In genomic region chr13:99218545-99218944, GRCh38 we compare ENCODE assay signal across 11 cellular contexts. TPM values are rescaled to one million over a fixed set of nuclear protein-coding genes. Genes with fewer than 3 reads are reported as not detected.
DNase-seq lines count a peak whose midpoint lies in the region; ATAC-seq, FAIRE-seq and TF ChIP-seq lines count a peak whose summit lies in the region.
"Had no signal": no experiment of that assay in that cellular context is flagged by ENCODE, and none has a peak within 500 bp of the region (broad histone marks: within the 10 kb centered on the region; RNA-seq: fewer than 3 reads in every experiment).

No MANE protein-coding gene starts in this region.

- H3F3A ChIP-seq in OCI-LY1 (ENCODE audit: insufficient read depth, low read length), result no peaks in the 10 kb centered on the region

- no peak overlapping the region for H2AFZ ChIP-seq in DND-41 (ENCODE audit: low read depth, low read length)
- H2AFZ ChIP-seq in OCI-LY1 (ENCODE audit: low read length), result no peak overlapping the region
- no peak overlapping the region for H2AFZ ChIP-seq in endothelial cell of umbilical vein (ENCODE audit: low read depth, low read length)

- H3K4me2 ChIP-seq in DND-41 (ENCODE audit: insufficient read depth, low read length), result peak overlapping the region; percentile 8; the same call in 1 of the 2 replicates
- H3K4me2 ChIP-seq in OCI-LY1 (ENCODE audit: low read length), result peak overlapping the region; percentile 12; the same call in 1 of the 2 replicates
- no peak overlapping the region for H3K4me2 ChIP-seq in endothelial cell of umbilical vein (ENCODE audit: insufficient read depth, low read length)

- peak overlapping the region; percentile 83 to 89 for H3K27ac Mint-ChIP-seq in natural killer cell

- H3K9ac ChIP-seq in DND-41 (ENCODE audit: low read depth, low read length) (peak overlapping the region; percentile 7; the same call in 1 of the 2 replicates), OCI-LY1 (ENCODE audit: low read length) (no peak overlapping the region), endothelial cell of umbilical vein (replicated peaks; ENCODE audit: extremely low read depth, insufficient read depth, low read length) (no peak overlapping the region)

- H3K4me3 Mint-ChIP-seq in natural killer cell, result peak overlapping the region; percentile 86

- dilution Hi-C loops in endothelial cell of umbilical vein (cut with MboI; ENCODE audit: extremely low pct_ligation_motif_present, low sequenced_read_pairs), result no loop called here

- TF ChIP-seq POLR2A in endothelial cell of umbilical vein (IDR thresholded peaks at IDR 0.05; ENCODE audit: low read depth, low read length), result no peak

- DNase-seq in DND-41 (no peak), endothelial cell of umbilical vein (ENCODE audit: low read depth, low spot score) (peak; percentile 34), natural killer cell (no peak), NCI-H82 treated with DMSO at 0.1 percent for 48 hours (lab: John Stamatoyannopoulos, UW; ENCODE audit: unreplicated experiment) (no peak), amniotic stem cell (lab: John Stamatoyannopoulos, UW) (no peak)
- DNase-seq in stimulated activated CD4-positive, alpha-beta T cell treated with anti-CD3 and anti-CD28 coated beads, Interleukin-15, amount 100 ng/mL, for 24 hours, result no peak
- DNase-seq: mammary epithelial cell had no signal

- CTCF ChIA-PET in endothelial cell of umbilical vein (lab: Charles Lee), result no interaction called here

- intact Hi-C loops in endothelial cell of umbilical vein (cut with micrococcal nuclease) (no loop called here), natural killer cell (cut with micrococcal nuclease) (loop anchor here (2.0 to 5.0 kb wide), 2 partner anchors 138 to 214 kb away; no protein-coding TSS in a partner anchor)

- BruUV-seq in endothelial cell of umbilical vein (replicated peaks; lab: Mats Ljungman, UMichigan), result no TSS peak

- peaks cover 95% of the 10 kb centered on the region for H3K79me2 ChIP-seq in DND-41 (ENCODE audit: insufficient read depth, low read length)
- peaks cover 18% of the 10 kb centered on the region for H3K79me2 ChIP-seq in OCI-LY1 (ENCODE audit: insufficient read depth, low read length)
- peaks cover 72% of the 10 kb centered on the region for H3K79me2 ChIP-seq in endothelial cell of umbilical vein (ENCODE audit: control insufficient read depth, insufficient read depth, low read length)

- H3K4me3 ChIP-seq in DND-41 (ENCODE audit: low read depth in 1 of 2, low read length in 2 of 2) (no peak overlapping the region), OCI-LY1 (ENCODE audit: low read depth, low read length, poor library complexity, severe bottlenecking) (no peak overlapping the region), endothelial cell of umbilical vein (replicated peaks in 1 of 3; ENCODE audit: insufficient read depth in 1 of 3, low read depth in 1 of 3, low read length in 3 of 3) (no peak overlapping the region)
- H3K4me3 ChIP-seq: upper lobe of left lung had no signal

- no peaks in the 10 kb centered on the region for H3K27me3 Mint-ChIP-seq in natural killer cell (ENCODE audit: low read depth in 2 of 2)

- H4K20me1 ChIP-seq in DND-41 (ENCODE audit: insufficient read depth, low read length) (peaks cover 15% of the 10 kb centered on the region; the same call in 1 of the 2 replicates), OCI-LY1 (ENCODE audit: insufficient read depth, low read length) (peaks cover 3% of the 10 kb centered on the region; the same call in 1 of the 2 replicates), endothelial cell of umbilical vein (replicated peaks; ENCODE audit: control insufficient read depth, extremely low read depth, insufficient read depth, low read length) (peaks cover 2% of the 10 kb centered on the region)

- ATAC-seq in DND-41 (ENCODE audit: insufficient read depth, low read depth) (no peak), natural killer cell (no peak), esophagus mucosa (no peak)

- H3K9me1 ChIP-seq in endothelial cell of umbilical vein (replicated peaks; ENCODE audit: control insufficient read depth, extremely low read depth, insufficient read depth, low read length), result no peaks in the 10 kb centered on the region

- TF ChIP-seq CTCF in DND-41 (IDR thresholded peaks at IDR 0.05; ENCODE audit: borderline replicate concordance, extremely low read depth, low read length, poor library complexity, severe bottlenecking), result no peak
- TF ChIP-seq CTCF in OCI-LY1 (IDR thresholded peaks at IDR 0.05; ENCODE audit: low read length), result no peak
- TF ChIP-seq CTCF in endothelial cell of umbilical vein (IDR thresholded peaks at IDR 0.05; ENCODE audit: extremely low read depth in 1 of 2, insufficient read depth in 1 of 2, low read depth in 1 of 2, low read length in 2 of 2), result no peak
- no peak for TF ChIP-seq CTCF in natural killer cell (IDR thresholded peaks at IDR 0.05)

- H3K9me3 ChIP-seq in DND-41 (ENCODE audit: insufficient read depth, low read length, severe bottlenecking) (no peaks in the 10 kb centered on the region), OCI-LY1 (ENCODE audit: low read length) (peaks cover 8% of the 10 kb centered on the region), endothelial cell of umbilical vein (replicated peaks; ENCODE audit: control insufficient read depth, insufficient read depth, low read length) (no peaks in the 10 kb centered on the region)
- H3K9me3 ChIP-seq: upper lobe of left lung had no signal

- H3K27ac ChIP-seq in DND-41 (ENCODE audit: low read length), result peak overlapping the region; percentile 66
- H3K27ac ChIP-seq in OCI-LY1 (ENCODE audit: low read depth, low read length, poor library complexity, severe bottlenecking), result no peak overlapping the region
- no peak overlapping the region for H3K27ac ChIP-seq in endothelial cell of umbilical vein (ENCODE audit: insufficient read depth, low read depth, low read length)
- H3K27ac ChIP-seq: upper lobe of left lung had no signal

- peaks cover 82 to 83% of the 10 kb centered on the region in 2 donors for H3K4me1 Mint-ChIP-seq in natural killer cell

- FAIRE-seq in endothelial cell of umbilical vein (lab: Jason Lieb, UNC), result no peak
- FAIRE-seq: GM19239 had no signal

- H3K36me3 ChIP-seq in DND-41 (ENCODE audit: insufficient read depth, low read length) (peaks cover 16% of the 10 kb centered on the region), OCI-LY1 (ENCODE audit: insufficient read depth, low read length) (peaks cover 27% of the 10 kb centered on the region), endothelial cell of umbilical vein (ENCODE audit: control insufficient read depth in 2 of 2, extremely low read depth in 1 of 2, insufficient read depth in 2 of 2, low read length in 2 of 2) (no peaks in the 10 kb centered on the region)
- H3K36me3 ChIP-seq: upper lobe of left lung had no signal

- no peaks in the 10 kb centered on the region for H3K36me3 Mint-ChIP-seq in natural killer cell

- no peaks in the 10 kb centered on the region for H3K27me3 ChIP-seq in DND-41 (ENCODE audit: insufficient read depth, low read length, poor library complexity)
- H3K27me3 ChIP-seq in OCI-LY1 (ENCODE audit: insufficient read depth, low read length), result no peaks in the 10 kb centered on the region
- no peaks in the 10 kb centered on the region for H3K27me3 ChIP-seq in endothelial cell of umbilical vein (ENCODE audit: control insufficient read depth in 2 of 2, insufficient read depth in 2 of 2, low read length in 2 of 2)
- H3K27me3 ChIP-seq: upper lobe of left lung had no signal

- H3K4me1 ChIP-seq in DND-41 (ENCODE audit: insufficient read depth, low read length) (peaks cover 82% of the 10 kb centered on the region), OCI-LY1 (ENCODE audit: insufficient read depth, low read length, severe bottlenecking) (peaks cover 64% of the 10 kb centered on the region), endothelial cell of umbilical vein (ENCODE audit: control insufficient read depth, extremely low read depth, insufficient read depth, low read length) (peaks cover 4% of the 10 kb centered on the region)

- POLR2A ChIA-PET in endothelial cell of umbilical vein (lab: Charles Lee), result no interaction called here

- H3K9me3 Mint-ChIP-seq in natural killer cell, result no peaks in the 10 kb centered on the region

- no peaks in the 10 kb centered on the region for H3K9me2 ChIP-seq in OCI-LY1 (ENCODE audit: low read depth, low read length)

TF ChIP-seq in endothelial cell of umbilical vein, 7 proteins besides CTCF, POLR2A, EP300 and RAD21 (continues in another document):
- TF ChIP-seq FOS (IDR thresholded peaks at IDR 0.05; ENCODE audit: borderline replicate concordance, insufficient read depth, low read length) (no peak), MAX (IDR thresholded peaks at IDR 0.05; ENCODE audit: insufficient read depth, insufficient read length) (no peak), EZH2 (IDR thresholded peaks at IDR 0.05; ENCODE audit: borderline replicate concordance, low read depth, low read length, severe bottlenecking) (no peak), GATA2 (IDR thresholded peaks at IDR 0.05; ENCODE audit: insufficient read depth, insufficient read length, low read depth, low read length) (no peak), POLR2AphosphoS5 (IDR thresholded peaks at IDR 0.05; ENCODE audit: insufficient read depth, low read depth, low read length) (no peak), JUN (IDR thresholded peaks at IDR 0.05; ENCODE audit: borderline replicate concordance, insufficient read depth, insufficient read length, low read depth) (no peak)

RNA-seq across cellular contexts. Expression of gene UBAC2, which starts 17.9 kb away (rescaled TPM):
- 45.2 and 45.7 TPM in 2 replicates for total RNA-seq in endothelial cell of umbilical vein
- polyA plus RNA-seq in endothelial cell of umbilical vein, result 47.2 and 54.4 TPM in 2 replicates
- 42.7 and 48.1 TPM in 2 replicates for polyA plus RNA-seq in endothelial cell of umbilical vein (2011; cell fraction: cytosol; rRNA removed)
- 26.5 and 34.5 TPM in 2 replicates for polyA plus RNA-seq in endothelial cell of umbilical vein (2011; cell fraction: nucleus; rRNA removed)
- polyA plus RNA-seq in endothelial cell of umbilical vein (2012), result 46.6 and 49.2 TPM in 2 replicates
- 40.8 and 52.4 TPM in 2 replicates for polyA minus RNA-seq in endothelial cell of umbilical vein
- polyA minus RNA-seq in endothelial cell of umbilical vein (2011; cell fraction: cytosol; rRNA and poly(A)+ RNA removed), result 28.0 TPM
- polyA minus RNA-seq in endothelial cell of umbilical vein (2011; cell fraction: nucleus; rRNA and poly(A)+ RNA removed), result 30.6 and 34.1 TPM in 2 replicates
- 10 to 100 TPM; 50.6 to 59.1 (median 56.4) TPM for total RNA-seq in natural killer cell
- 59.4 TPM for total RNA-seq in esophagus mucosa

RNA-seq across cellular contexts. Expression of gene GPR18, which starts 39.6 kb away (rescaled TPM):
- total RNA-seq in endothelial cell of umbilical vein (not detected in 2 replicates), natural killer cell (10 to 100 TPM; 11.4 to 41.7 (median 25.5) TPM), esophagus mucosa (not detected)
- polyA plus RNA-seq in endothelial cell of umbilical vein, result not detected in 2 replicates
- not detected in 2 replicates for polyA plus RNA-seq in endothelial cell of umbilical vein (2011; cell fraction: cytosol; rRNA removed)
- not detected in 2 replicates for polyA plus RNA-seq in endothelial cell of umbilical vein (2011; cell fraction: nucleus; rRNA removed)
- not detected in 2 replicates for polyA plus RNA-seq in endothelial cell of umbilical vein (2012)
- not detected in 2 replicates for polyA minus RNA-seq in endothelial cell of umbilical vein
- not detected for polyA minus RNA-seq in endothelial cell of umbilical vein (2011; cell fraction: cytosol; rRNA and poly(A)+ RNA removed)
- not detected in 2 replicates for polyA minus RNA-seq in endothelial cell of umbilical vein (2011; cell fraction: nucleus; rRNA and poly(A)+ RNA removed)
- total RNA-seq: mammary epithelial cell had no signal
- polyA plus RNA-seq: mammary epithelial cell had no signal

Comparison
In these comparisons a context has a peak if more than half of its experiments do, and no peak if none do; other contexts are left out.
1. RNA of gene GPR18, which starts 39.6 kb away (total RNA-seq): 11.4 to 41.7 TPM in natural killer cell; not detected in esophagus mucosa (single experiment) and not detected in endothelial cell of umbilical vein; every median in the first group is over 10 times any median in the second.